Comparison of ENCODE assay signal across 13 cellular contexts in the genomic region with DNA sequence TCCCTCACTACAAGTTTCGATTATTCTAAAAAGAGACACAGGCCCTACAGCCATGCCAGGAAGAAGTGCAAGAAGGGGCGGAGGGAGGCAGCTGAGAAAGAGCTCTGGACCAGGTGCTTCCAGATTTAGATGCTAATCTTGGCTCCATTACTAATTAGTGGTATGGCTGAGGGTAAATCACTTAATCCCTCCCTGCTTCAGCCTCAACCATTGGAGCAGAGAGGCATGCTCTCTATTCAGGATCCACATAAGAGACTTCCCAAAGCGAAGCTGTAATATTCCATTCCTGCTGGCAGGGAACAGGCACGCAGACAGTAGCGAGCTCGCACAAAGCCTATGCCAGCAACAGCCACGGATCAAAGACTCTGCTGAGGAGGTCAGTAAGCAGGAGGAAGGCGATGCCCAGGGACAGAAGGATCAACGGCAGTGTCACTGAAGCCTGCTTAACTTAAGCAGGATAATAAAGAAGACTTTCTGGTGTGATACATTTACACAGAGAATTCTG. TPM values are rescaled to one million over a fixed set of nuclear protein-coding genes. Genes with fewer than 3 reads are reported as not detected.
DNase-seq lines count a peak whose midpoint lies in the region; ATAC-seq and TF ChIP-seq lines count a peak whose summit lies in the region.
"Had no signal": no experiment of that assay in that cellular context is flagged by ENCODE, and none has a peak within 500 bp of the region (broad histone marks: within the 10 kb centered on the region; RNA-seq: fewer than 3 reads in every experiment).

No MANE protein-coding gene starts in this region.

- TF ChIP-seq CTCF in retinal pigment epithelial cell (conservative IDR thresholded peaks at IDR 0.05; ENCODE audit: low read depth, low read length): no peak

- H3K36me3 Mint-ChIP-seq in effector memory CD8-positive, alpha-beta T cell (ENCODE audit: insufficient read depth): peaks cover 2% of the 10 kb centered on the region

- H3K9me3 Mint-ChIP-seq in effector memory CD8-positive, alpha-beta T cell: no peaks in the 10 kb centered on the region
- H3K9me3 Mint-ChIP-seq: activated CD8-positive, alpha-beta T cell treated with anti-CD3 and anti-CD28 coated beads for 36 hours; activated naive CD4-positive, alpha-beta T cell treated with anti-CD3 and anti-CD28 coated beads for 36 hours had no signal

- H3K27ac ChIP-seq in right cardiac atrium (ENCODE audit: low read length): peak overlapping the region; percentile 84

- no peak overlapping the region for H3K27ac Mint-ChIP-seq in effector memory CD8-positive, alpha-beta T cell
- H3K27ac Mint-ChIP-seq: activated CD8-positive, alpha-beta T cell treated with anti-CD3 and anti-CD28 coated beads for 36 hours; activated naive CD4-positive, alpha-beta T cell treated with anti-CD3 and anti-CD28 coated beads for 36 hours; CD4-positive, alpha-beta T cell had no signal

- WGBS in right cardiac atrium: 48% methylated on average over 9 of the region's 9 CpGs

- DNase-seq in NCI-H1092 treated with DMSO at 0.1 percent for 48 hours (lab: John Stamatoyannopoulos, UW) (peak; percentile 87), RPMI7951 (ENCODE audit: low read depth) (peak; percentile 27), right cardiac atrium (no peak), retinal pigment epithelial cell (ENCODE audit: low read depth) (peak; percentile 42), SW 1271 (lab: John Stamatoyannopoulos, UW) (no peak), dermis blood vessel endothelial cell (no peak), cerebellar nuclear complex (lab: John Stamatoyannopoulos, UW) (no peak)
- no peak for DNase-seq in effector memory CD8-positive, alpha-beta T cell
- DNase-seq: activated CD8-positive, alpha-beta T cell treated with anti-CD3 and anti-CD28 coated beads for 36 hours; activated naive CD4-positive, alpha-beta T cell treated with anti-CD3 and anti-CD28 coated beads for 36 hours; CD4-positive, alpha-beta T cell; islet precursor cell had no signal

- peaks cover 0 to 5% of the 10 kb centered on the region in 2 donors for H3K4me1 Mint-ChIP-seq in effector memory CD8-positive, alpha-beta T cell (ENCODE audit: low read depth in 2 of 2)

- peaks cover 6% of the 10 kb centered on the region for H3K9me3 ChIP-seq in right cardiac atrium (ENCODE audit: control insufficient read depth, low read length)

- intact Hi-C loops in right cardiac atrium (cut with DNase I): no loop called here

- ATAC-seq in right cardiac atrium: peak; percentile 50 to 66
- no peak for ATAC-seq in effector memory CD8-positive, alpha-beta T cell (replicated peaks)
- ATAC-seq: activated CD8-positive, alpha-beta T cell treated with anti-CD3 and anti-CD28 coated beads for 36 hours had no signal

- no peak overlapping the region for H3K4me3 Mint-ChIP-seq in effector memory CD8-positive, alpha-beta T cell
- H3K4me3 Mint-ChIP-seq: activated CD8-positive, alpha-beta T cell treated with anti-CD3 and anti-CD28 coated beads for 36 hours; activated naive CD4-positive, alpha-beta T cell treated with anti-CD3 and anti-CD28 coated beads for 36 hours; CD4-positive, alpha-beta T cell had no signal

- H3K27me3 Mint-ChIP-seq in effector memory CD8-positive, alpha-beta T cell: peaks cover 13 to 21% of the 10 kb centered on the region in 2 donors

- H3K27me3 ChIP-seq in right cardiac atrium (ENCODE audit: control insufficient read depth, insufficient read depth): no peaks in the 10 kb centered on the region

- H3K4me1 ChIP-seq in right cardiac atrium (ENCODE audit: control insufficient read depth, insufficient read depth, low read length): peaks cover 24% of the 10 kb centered on the region

- H3K4me3 ChIP-seq in right cardiac atrium (ENCODE audit: low read length): peak overlapping the region; percentile 12
- no peak overlapping the region for H3K4me3 ChIP-seq in retinal pigment epithelial cell (ENCODE audit: low read length)

RNA-seq across cellular contexts. Expression of a gene that starts 24.2 kb away (rescaled TPM):
- total RNA-seq in RPMI7951 (2014; rRNA removed; shearing (Covaris generic)): 5.5 and 7.8 TPM in 2 replicates
- total RNA-seq in right cardiac atrium (10 to 100 TPM; 45.3 to 66.9 (median 63.4) TPM), dermis blood vessel endothelial cell (101 and 119 TPM in 2 replicates)
- 16.8 TPM for polyA plus RNA-seq in right cardiac atrium
- total RNA-seq: activated CD8-positive, alpha-beta T cell treated with anti-CD3 and anti-CD28 coated beads for 36 hours; T-helper 2 cell treated with Interferon-gamma antibody and Interleukin-4, amounts not matched to agents 100 ng/mL and 5 ng/mL, for 36 hours had no signal

Comparison
In these comparisons a context has a peak if more than half of its experiments do, and no peak if none do; other contexts are left out.
1. DNase-seq: peak in NCI-H1092 treated with DMSO at 0.1 percent for 48 hours (single experiment), RPMI7951 (single experiment) and retinal pigment epithelial cell (single experiment); none in right cardiac atrium (0 of 3), SW 1271 (0 of 2), dermis blood vessel endothelial cell (single experiment), cerebellar nuclear complex (0 of 2) and effector memory CD8-positive, alpha-beta T cell (0 of 3).